42 cellular contexts compared by ENCODE assay signal in genomic region chr19:39086401-39086800, GRCh38. TPM values are rescaled to one million over a fixed set of nuclear protein-coding genes. Genes with fewer than 3 reads are reported as not detected.
"Had no signal": no experiment of that assay in that cellular context is flagged by ENCODE, and none has a peak within 500 bp of the region (broad histone marks: within the 10 kb centered on the region; RNA-seq: fewer than 3 reads in every experiment).

No MANE protein-coding gene starts in this region.

- H3K36me3 ChIP-seq: adrenal gland, ascending aorta, brain microvascular endothelial cell, breast epithelium, cardiac muscle cell had no signal

- H3K36me3 Mint-ChIP-seq: activated naive CD4-positive, alpha-beta T cell treated with anti-CD3 and anti-CD28 coated beads, Interleukin-2, amount 10 ng/mL, durations not matched to agents 7 days and 5 days; activated naive CD4-positive, alpha-beta T cell treated with anti-CD3 and anti-CD28 coated beads, Interleukin-2, amount 50 U/mL, for 24 hours; activated naive CD8-positive, alpha-beta T cell; activated naive CD8-positive, alpha-beta T cell treated with anti-CD3 and anti-CD28 coated beads for 36 hours; activated naive CD8-positive, alpha-beta T cell treated with anti-CD3 and anti-CD28 coated beads, Interleukin-2, amount 10 ng/mL, durations not matched to agents 7 days and 5 days; brain had no signal

- H3K4me3 Mint-ChIP-seq: activated naive CD4-positive, alpha-beta T cell treated with anti-CD3 and anti-CD28 coated beads for 36 hours; activated naive CD4-positive, alpha-beta T cell treated with anti-CD3 and anti-CD28 coated beads, Interleukin-2, amount 10 ng/mL, durations not matched to agents 7 days and 5 days; activated naive CD4-positive, alpha-beta T cell treated with anti-CD3 and anti-CD28 coated beads, Interleukin-2, amount 50 U/mL, for 24 hours; activated naive CD8-positive, alpha-beta T cell; activated naive CD8-positive, alpha-beta T cell treated with anti-CD3 and anti-CD28 coated beads for 36 hours; activated naive CD8-positive, alpha-beta T cell treated with anti-CD3 and anti-CD28 coated beads, Interleukin-2, amount 10 ng/mL, durations not matched to agents 7 days and 5 days; activated naive CD8-positive, alpha-beta T cell treated with anti-CD3 and anti-CD28 coated beads, Interleukin-2, amount 50 U/mL, for 24 hours; activated T-cell treated with anti-CD3 and anti-CD28 coated beads, Interleukin-2, amount 50 U/mL, for 24 hours; activated T-cell treated with anti-CD3 and anti-CD28 coated beads, Interleukin-2, amount 50 U/mL, for 4 hours; activated T-cell treated with anti-CD3 and anti-CD28 coated beads, Interleukin-2, amount 50 U/mL, for 72 hours; activated T-helper 1 cell treated with anti-CD3 and anti-CD28 coated beads, Interleukin-12 subunit alpha, Interleukin-12 subunit beta, Interleukin-2, Interleukin-4 antibody, amounts not matched to agents 30 ng/mL and 10 ng/mL and 1 ng/mL, durations not matched to agents 14 hours and 24 hours and 36 hours; activated T-helper 17 cell treated with anti-CD3 and anti-CD28 coated beads, Interleukin-2, amount 50 U/mL, for 72 hours; brain; central memory CD8-positive, alpha-beta T cell had no signal

- H3K4me1 ChIP-seq: adrenal gland had no signal

- H3K27ac Mint-ChIP-seq: activated naive CD4-positive, alpha-beta T cell treated with anti-CD3 and anti-CD28 coated beads for 36 hours; activated naive CD4-positive, alpha-beta T cell treated with anti-CD3 and anti-CD28 coated beads, Interleukin-2, amount 10 ng/mL, durations not matched to agents 7 days and 5 days; activated naive CD4-positive, alpha-beta T cell treated with anti-CD3 and anti-CD28 coated beads, Interleukin-2, amount 50 U/mL, for 24 hours; activated naive CD4-positive, alpha-beta T cell treated with anti-CD3 and anti-CD28 coated beads, Interleukin-2, amount 50 U/mL, for 72 hours; activated naive CD8-positive, alpha-beta T cell; activated naive CD8-positive, alpha-beta T cell treated with anti-CD3 and anti-CD28 coated beads for 36 hours; activated naive CD8-positive, alpha-beta T cell treated with anti-CD3 and anti-CD28 coated beads, Interleukin-2, amount 10 ng/mL, durations not matched to agents 7 days and 5 days; activated naive CD8-positive, alpha-beta T cell treated with anti-CD3 and anti-CD28 coated beads, Interleukin-2, amount 50 U/mL, for 24 hours; activated T-cell treated with anti-CD3 and anti-CD28 coated beads, Interleukin-2, amount 50 U/mL, for 24 hours; activated T-cell treated with anti-CD3 and anti-CD28 coated beads, Interleukin-2, amount 50 U/mL, for 72 hours; activated T-helper 1 cell treated with anti-CD3 and anti-CD28 coated beads, Interleukin-12 subunit alpha, Interleukin-12 subunit beta, Interleukin-2, Interleukin-4 antibody, amounts not matched to agents 30 ng/mL and 10 ng/mL and 1 ng/mL, durations not matched to agents 14 hours and 24 hours and 36 hours; activated T-helper 17 cell treated with anti-CD3 and anti-CD28 coated beads, Interleukin-2, amount 50 U/mL, for 72 hours; activated T-helper 2 cell treated with anti-CD3 and anti-CD28 coated beads, Interferon-gamma antibody, Interleukin-2, Interleukin-4, amounts not matched to agents 10 μg/mL and 5 μg/mL and 100 μg/mL, durations not matched to agents 14 hours and 24 hours and 36 hours; brain had no signal

- H3K9me3 ChIP-seq: adrenal gland, ascending aorta, body of pancreas, breast epithelium had no signal

- DNase-seq: activated effector memory CD4-positive, alpha-beta T cell treated with anti-CD3 and anti-CD28 coated beads, Interleukin-2, amount 50 U/mL, for 16 hours; activated effector memory CD4-positive, alpha-beta T cell treated with Interleukin-2 at 50 U/mL for 16 hours; activated gamma-delta T cell; activated gamma-delta T cell treated with Interleukin-2 at 50 U/mL for 16 hours; activated naive CD4-positive, alpha-beta T cell; activated naive CD4-positive, alpha-beta T cell treated with anti-CD3 and anti-CD28 coated beads for 36 hours; activated naive CD4-positive, alpha-beta T cell treated with anti-CD3 and anti-CD28 coated beads, Interleukin-2, amount 10 ng/mL, durations not matched to agents 7 days and 5 days; activated naive CD4-positive, alpha-beta T cell treated with anti-CD3 and anti-CD28 coated beads, Interleukin-2, amount 50 U/mL, for 16 hours; activated naive CD4-positive, alpha-beta T cell treated with Interleukin-2 at 50 U/mL for 16 hours; activated naive CD8-positive, alpha-beta T cell treated with anti-CD3 and anti-CD28 coated beads for 36 hours; activated naive CD8-positive, alpha-beta T cell treated with anti-CD3 and anti-CD28 coated beads, Interleukin-2, amount 10 ng/mL, durations not matched to agents 7 days and 5 days; activated naive CD8-positive, alpha-beta T cell treated with anti-CD3 and anti-CD28 coated beads, Interleukin-2, amount 50 U/mL, for 24 hours; activated T-cell treated with anti-CD3 and anti-CD28 coated beads, Interleukin-2, amount 50 U/mL, for 24 hours; activated T-cell treated with anti-CD3 and anti-CD28 coated beads, Interleukin-2, amount 50 U/mL, for 4 hours; activated T-cell treated with anti-CD3 and anti-CD28 coated beads, Interleukin-2, amount 50 U/mL, for 48 hours; activated T-cell treated with anti-CD3 and anti-CD28 coated beads, Interleukin-2, amount 50 U/mL, for 72 hours; adrenal gland; amniotic stem cell; amygdala; anterior cingulate cortex; aorta; body of pancreas; brain microvascular endothelial cell; central memory CD4-positive, alpha-beta T cell; cerebellar nuclear complex had no signal

- H3K4me3 ChIP-seq: adrenal gland, ascending aorta, body of pancreas, breast epithelium, cardiac muscle cell had no signal

- ATAC-seq: activated naive CD4-positive, alpha-beta T cell treated with anti-CD3 and anti-CD28 coated beads, Interleukin-2, amount 50 U/mL, for 72 hours; activated naive CD8-positive, alpha-beta T cell treated with anti-CD3 and anti-CD28 coated beads, Interleukin-2, amount 50 U/mL, for 24 hours; activated T-cell treated with anti-CD3 and anti-CD28 coated beads, Interleukin-2, amount 50 U/mL, for 4 hours; activated T-cell treated with anti-CD3 and anti-CD28 coated beads, Interleukin-2, amount 50 U/mL, for 72 hours; activated T-helper 17 cell treated with anti-CD3 and anti-CD28 coated beads, Interleukin-2, amount 50 U/mL, for 72 hours; body of pancreas had no signal

- FAIRE-seq: astrocyte, bronchial epithelial cell, colon had no signal

- H3K9me3 Mint-ChIP-seq: activated naive CD4-positive, alpha-beta T cell treated with anti-CD3 and anti-CD28 coated beads for 36 hours; activated naive CD4-positive, alpha-beta T cell treated with anti-CD3 and anti-CD28 coated beads, Interleukin-2, amount 10 ng/mL, durations not matched to agents 7 days and 5 days; activated naive CD4-positive, alpha-beta T cell treated with anti-CD3 and anti-CD28 coated beads, Interleukin-2, amount 50 U/mL, for 24 hours; activated naive CD4-positive, alpha-beta T cell treated with anti-CD3 and anti-CD28 coated beads, Interleukin-2, amount 50 U/mL, for 72 hours; activated naive CD8-positive, alpha-beta T cell treated with anti-CD3 and anti-CD28 coated beads for 36 hours; activated naive CD8-positive, alpha-beta T cell treated with anti-CD3 and anti-CD28 coated beads, Interleukin-2, amount 10 ng/mL, durations not matched to agents 7 days and 5 days; activated naive CD8-positive, alpha-beta T cell treated with anti-CD3 and anti-CD28 coated beads, Interleukin-2, amount 50 U/mL, for 24 hours; activated T-cell treated with anti-CD3 and anti-CD28 coated beads, Interleukin-2, amount 50 U/mL, for 24 hours; activated T-cell treated with anti-CD3 and anti-CD28 coated beads, Interleukin-2, amount 50 U/mL, for 4 hours; activated T-cell treated with anti-CD3 and anti-CD28 coated beads, Interleukin-2, amount 50 U/mL, for 72 hours; activated T-helper 1 cell treated with anti-CD3 and anti-CD28 coated beads, Interleukin-12 subunit alpha, Interleukin-12 subunit beta, Interleukin-2, Interleukin-4 antibody, amounts not matched to agents 30 ng/mL and 10 ng/mL and 1 ng/mL, durations not matched to agents 14 hours and 24 hours and 36 hours; activated T-helper 17 cell treated with anti-CD3 and anti-CD28 coated beads, Interleukin-2, amount 50 U/mL, for 72 hours; activated T-helper 2 cell treated with anti-CD3 and anti-CD28 coated beads, Interferon-gamma antibody, Interleukin-2, Interleukin-4, amounts not matched to agents 10 μg/mL and 5 μg/mL and 100 μg/mL, durations not matched to agents 14 hours and 24 hours and 36 hours; central memory CD8-positive, alpha-beta T cell had no signal

- H3K27ac ChIP-seq: adrenal gland, ascending aorta, body of pancreas, brain microvascular endothelial cell, breast epithelium, cardiac muscle cell had no signal

RNA-seq across cellular contexts. Expression of gene ACP7, which starts 2.2 kb away (rescaled TPM):
- total RNA-seq: activated naive CD4-positive, alpha-beta T cell treated with anti-CD3 and anti-CD28 coated beads for 36 hours; activated naive CD8-positive, alpha-beta T cell treated with anti-CD3 and anti-CD28 coated beads for 36 hours; activated naive CD8-positive, alpha-beta T cell treated with anti-CD3 and anti-CD28 coated beads, Interleukin-2, amount 10 ng/mL, durations not matched to agents 7 days and 5 days; activated T-cell treated with anti-CD3 and anti-CD28 coated beads, Interleukin-2, amount 50 U/mL, for 72 hours; activated T-helper 1 cell treated with anti-CD3 and anti-CD28 coated beads, Interleukin-12 subunit alpha, Interleukin-12 subunit beta, Interleukin-2, Interleukin-4 antibody, amounts not matched to agents 30 ng/mL and 10 ng/mL and 1 ng/mL, durations not matched to agents 14 hours and 24 hours and 36 hours; activated T-helper 17 cell treated with anti-CD3 and anti-CD28 coated beads, Interleukin-2, amount 50 U/mL, for 72 hours; activated T-helper 2 cell treated with anti-CD3 and anti-CD28 coated beads, Interferon-gamma antibody, Interleukin-2, Interleukin-4, amounts not matched to agents 10 μg/mL and 5 μg/mL and 100 μg/mL, durations not matched to agents 14 hours and 24 hours and 36 hours; adrenal gland; aorta; ascending aorta; astrocyte; body of pancreas; breast epithelium; cardiac muscle cell; cardiac septum; cerebellum; chondrocyte had no signal
- polyA plus RNA-seq: adrenal gland, aorta, cardiac muscle cell had no signal

RNA-seq across cellular contexts. Expression of gene FBXO27, which starts 54.1 kb away (rescaled TPM):
- total RNA-seq: activated naive CD8-positive, alpha-beta T cell treated with anti-CD3 and anti-CD28 coated beads, Interleukin-2, amount 10 ng/mL, durations not matched to agents 7 days and 5 days had no signal
